In the genomic region with DNA sequence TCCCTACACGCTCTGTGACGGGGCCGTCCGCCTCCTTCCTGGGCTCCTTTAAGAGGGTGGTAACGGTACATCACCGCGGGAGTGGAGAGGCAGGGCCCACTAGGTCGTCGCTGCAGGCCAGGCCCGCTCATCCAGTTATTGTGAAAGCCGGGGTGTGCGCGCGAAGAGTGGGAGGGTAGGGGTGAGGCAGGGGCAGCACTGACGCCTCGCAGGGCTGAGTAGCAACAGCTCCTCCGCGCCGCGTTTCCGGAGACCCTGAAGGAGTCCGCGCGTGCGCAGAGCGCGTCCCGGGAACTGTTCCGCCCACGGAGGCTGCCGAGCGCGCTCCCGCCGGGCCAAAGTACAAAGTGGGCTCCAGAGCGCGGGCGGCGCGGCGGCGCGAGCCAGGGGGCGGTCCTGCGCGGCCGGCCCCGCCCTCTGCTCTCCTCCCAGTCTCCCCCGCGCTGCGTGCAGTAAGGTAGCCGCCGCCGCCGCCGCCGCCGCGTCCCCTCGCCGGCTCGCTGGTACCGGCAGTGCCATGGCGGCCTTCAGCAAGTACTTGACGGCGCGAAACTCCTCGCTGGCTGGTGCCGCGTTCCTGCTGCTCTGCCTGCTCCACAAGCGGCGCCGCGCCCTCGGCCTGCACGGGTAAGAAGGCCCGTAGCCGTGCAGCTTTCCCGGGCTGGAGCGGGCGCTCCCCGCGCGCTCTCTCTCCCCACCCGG, we compare ENCODE assay signal across 8 cellular contexts. TPM values are rescaled to one million over a fixed set of nuclear protein-coding genes. Genes with fewer than 3 reads are reported as not detected.
A peak's percentile ranks its signal among the peaks of the same experiment; 100 is the strongest.
DNase-seq lines count a peak whose midpoint lies in the region; TF ChIP-seq lines count a peak whose summit lies in the region.

A gene (plus strand): TSS at position 428 of the 702 bp plus-strand sequence. CDS start 90 bp downstream, at position 518.

- TF ChIP-seq CTCF in H9 (conservative IDR thresholded peaks at IDR 0.05) (no peak), fibroblast of the aortic adventitia (IDR thresholded peaks at IDR 0.05; ENCODE audit: insufficient read depth, low read length) (no peak), nephron progenitor cell (IDR thresholded peaks at IDR 0.05) (no peak)

- no peak within 1 kb of the TSS for H4K91ac ChIP-seq in H9 (ENCODE audit: insufficient read length, low read depth, low read length)

- no peaks in the 10 kb centered on the region for H4K20me1 ChIP-seq in H9 (ENCODE audit: control insufficient read depth, insufficient read depth, insufficient read length)

- no peaks in the 10 kb centered on the region for H3K79me1 ChIP-seq in H9 (ENCODE audit: insufficient read depth, low read depth, low read length, poor library complexity, severe bottlenecking)

- H3K79me2 ChIP-seq in H9 (ENCODE audit: insufficient read depth, low read length), result peaks cover 1% of the 10 kb centered on the region; the same call in 1 of the 2 replicates

- no peak within 1 kb of the TSS for H3K4ac ChIP-seq in H9 (ENCODE audit: low read depth, low read length)

- no peak within 1 kb of the TSS for H4K8ac ChIP-seq in H9 (replicated peaks; ENCODE audit: insufficient read length, low read depth, low read length)

- H3K18ac ChIP-seq in H9 (ENCODE audit: insufficient read length, low read depth, low read length), result peak within 1 kb of the TSS; percentile 12

- H3K9ac ChIP-seq in H9 (ENCODE audit: extremely low read depth, insufficient read length, low read length), result peak within 1 kb of the TSS; percentile 78

- H3K27ac Mint-ChIP-seq in H9, result peak within 1 kb of the TSS in 2 of 3 experiments; percentile 57 to 65; a peak in 2 of 7 replicates
- no peak within 1 kb of the TSS for H3K27ac Mint-ChIP-seq in nephron progenitor cell
- peak within 1 kb of the TSS; percentile 88 for H3K27ac Mint-ChIP-seq in stimulated activated naive CD8-positive, alpha-beta T cell treated with anti-CD3 and anti-CD28 coated beads, Interleukin-15, Interleukin-2, amounts not matched to agents 100 ng/mL and 50 ng/mL, for 24 hours

- no peak within 1 kb of the TSS for H2BK5ac ChIP-seq in H9 (ENCODE audit: insufficient read length, low read length)

- no peak within 1 kb of the TSS for H2BK12ac ChIP-seq in H9 (ENCODE audit: insufficient read length, low read depth, low read length)

- H3K36me3 ChIP-seq in MG63, result no peaks in the 10 kb centered on the region

- no peak within 1 kb of the TSS for H3K56ac ChIP-seq in H9 (ENCODE audit: insufficient read length, low read depth, low read length)

- H4K5ac ChIP-seq in H9 (ENCODE audit: insufficient read length, low read depth, low read length), result no peak within 1 kb of the TSS

- DNase-seq in ELR (ENCODE audit: low read depth) (peak; percentile 98), H9 (peak; percentile 92), MG63 (peak; percentile 97), SHP77 (lab: John Stamatoyannopoulos, UW) (peak; percentile 92 to 94), fibroblast of the aortic adventitia (ENCODE audit: low read depth) (peak; percentile 98), nephron progenitor cell (peak; percentile 98)
- peak; percentile 96 for DNase-seq in activated effector memory CD4-positive, alpha-beta T cell treated with Interleukin-2 at 50 U/mL for 16 hours

- peak within 1 kb of the TSS; percentile 76 for H2AFZ ChIP-seq in H9 (ENCODE audit: low read length)

- no peak within 1 kb of the TSS; a peak in 2 of 5 replicates for H3K4me3 Mint-ChIP-seq in H9
- peak within 1 kb of the TSS; percentile 91 for H3K4me3 Mint-ChIP-seq in nephron progenitor cell
- H3K4me3 Mint-ChIP-seq in stimulated activated naive CD8-positive, alpha-beta T cell treated with anti-CD3 and anti-CD28 coated beads, Interleukin-15, Interleukin-2, amounts not matched to agents 100 ng/mL and 50 ng/mL, for 24 hours, result no peak within 1 kb of the TSS

- H2BK120ac ChIP-seq in H9 (ENCODE audit: low read depth, low read length, poor library complexity, severe bottlenecking), result no peak within 1 kb of the TSS

- H3K4me1 Mint-ChIP-seq in H9 (peaks cover 17 to 31% of the 10 kb centered on the region in 2 experiments), nephron progenitor cell (peaks cover 42% of the 10 kb centered on the region)
- H3K4me1 Mint-ChIP-seq in stimulated activated naive CD8-positive, alpha-beta T cell treated with anti-CD3 and anti-CD28 coated beads, Interleukin-15, Interleukin-2, amounts not matched to agents 100 ng/mL and 50 ng/mL, for 24 hours (ENCODE audit: low read depth), result peaks cover 40% of the 10 kb centered on the region

- no peak within 1 kb of the TSS for H2BK15ac ChIP-seq in H9 (ENCODE audit: low read depth, low read length)

- H3K23ac ChIP-seq in H9 (ENCODE audit: insufficient read length, low read depth, low read length), result no peak within 1 kb of the TSS

- H3K27ac ChIP-seq in H9 (ENCODE audit: insufficient read length, low read depth, low read length), result no peak within 1 kb of the TSS

- peak within 1 kb of the TSS; percentile 85 for H3K4me2 ChIP-seq in H9 (ENCODE audit: insufficient read depth, insufficient read length, low read length)

- H3K4me3 ChIP-seq in MG63 (peak within 1 kb of the TSS; percentile 94), fibroblast of the aortic adventitia (ENCODE audit: low read depth, low read length) (peak within 1 kb of the TSS; percentile 82)

- H3K9me3 ChIP-seq in H9 (ENCODE audit: control insufficient read depth, low read depth, low read length) (no peaks in the 10 kb centered on the region), MG63 (no peaks in the 10 kb centered on the region)

- no CpG with 5 or more reads among the region's 85 CpGs for WGBS in H9 (ENCODE audit: extremely low coverage, insufficient read length, low lambda C conversion rate)

- peaks cover 13% of the 10 kb centered on the region for H3K23me2 ChIP-seq in H9 (ENCODE audit: insufficient read length, low read depth, low read length, poor library complexity, severe bottlenecking)

- no peaks in the 10 kb centered on the region for H3K27me3 ChIP-seq in H9 (ENCODE audit: insufficient read depth, low read length)
- H3K27me3 ChIP-seq in MG63, result no peaks in the 10 kb centered on the region

- H3K36me3 Mint-ChIP-seq in H9 (ENCODE audit: insufficient read depth in 1 of 3, low read depth in 3 of 3), result no peaks in the 10 kb centered on the region
- no peaks in the 10 kb centered on the region for H3K36me3 Mint-ChIP-seq in nephron progenitor cell (ENCODE audit: low read depth)
- H3K36me3 Mint-ChIP-seq in stimulated activated naive CD8-positive, alpha-beta T cell treated with anti-CD3 and anti-CD28 coated beads, Interleukin-15, Interleukin-2, amounts not matched to agents 100 ng/mL and 50 ng/mL, for 24 hours (ENCODE audit: low read depth), result no peaks in the 10 kb centered on the region

- H2AK5ac ChIP-seq in H9 (ENCODE audit: insufficient read length, low read length), result no peak within 1 kb of the TSS

- H3K27me3 Mint-ChIP-seq in H9 (ENCODE audit: low read depth), result peaks cover 5% of the 10 kb centered on the region
- peaks cover 3% of the 10 kb centered on the region for H3K27me3 Mint-ChIP-seq in nephron progenitor cell (ENCODE audit: low read depth, poor library complexity)
- no peaks in the 10 kb centered on the region for H3K27me3 Mint-ChIP-seq in stimulated activated naive CD8-positive, alpha-beta T cell treated with anti-CD3 and anti-CD28 coated beads, Interleukin-15, Interleukin-2, amounts not matched to agents 100 ng/mL and 50 ng/mL, for 24 hours

- no peak within 1 kb of the TSS for H2BK20ac ChIP-seq in H9 (ENCODE audit: low read depth, low read length, poor library complexity, severe bottlenecking)

- H3K14ac ChIP-seq in H9 (ENCODE audit: insufficient read depth, low read length), result peak within 1 kb of the TSS; percentile 76

- H3K4me1 ChIP-seq in H9 (ENCODE audit: insufficient read depth, low read length), result peaks cover 2% of the 10 kb centered on the region; the same call in 1 of the 2 replicates

- no peak within 1 kb of the TSS for H3T11ph ChIP-seq in H9 (ENCODE audit: low read length)

- H3K9me3 Mint-ChIP-seq in H9, result no peaks in the 10 kb centered on the region
- no peaks in the 10 kb centered on the region for H3K9me3 Mint-ChIP-seq in nephron progenitor cell
- no peaks in the 10 kb centered on the region for H3K9me3 Mint-ChIP-seq in stimulated activated naive CD8-positive, alpha-beta T cell treated with anti-CD3 and anti-CD28 coated beads, Interleukin-15, Interleukin-2, amounts not matched to agents 100 ng/mL and 50 ng/mL, for 24 hours

RNA-seq across cellular contexts. Expression of the gene that starts here (rescaled TPM):
- 32.0 and 35.2 TPM in 2 replicates for total RNA-seq in H9 (2021)
- total RNA-seq in MG63 (2014; rRNA removed; shearing (Covaris generic); ENCODE audit: low replicate concordance), result 39.3 and 56.5 TPM in 2 replicates
- 35.2 and 37.6 TPM in 2 replicates for total RNA-seq in fibroblast of the aortic adventitia (ENCODE audit: low replicate concordance)
